ENCODE assay signal across 8 cellular contexts in the genomic region with DNA sequence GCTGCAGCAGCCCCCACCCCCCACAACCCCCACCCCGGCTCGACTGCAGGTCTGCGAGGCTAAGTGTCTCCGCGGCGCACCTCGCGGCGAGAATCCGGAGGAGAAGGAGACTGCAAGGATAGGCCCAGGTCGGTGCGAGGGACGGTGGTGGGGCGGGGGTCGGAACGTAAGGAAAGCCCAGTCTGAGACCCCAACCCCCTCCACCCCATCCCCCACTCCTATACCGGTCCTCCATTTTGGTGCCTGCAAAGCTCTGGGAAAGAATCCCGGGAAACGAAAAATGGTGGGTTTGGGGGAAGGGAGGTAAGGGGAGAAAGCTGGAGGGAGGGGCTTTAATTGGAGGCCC. TPM values are rescaled to one million over a fixed set of nuclear protein-coding genes. Genes with fewer than 3 reads are reported as not detected.
DNase-seq lines count a peak whose midpoint lies in the region; ATAC-seq and TF ChIP-seq lines count a peak whose summit lies in the region.

No MANE protein-coding gene starts in this region.

- no peaks in the 10 kb centered on the region for H3K27me3 ChIP-seq in Panc1 (ENCODE audit: control insufficient read depth, insufficient read depth, low read length)

- in situ Hi-C loops in Panc1 (cut with HindIII; ENCODE audit: low pct_unique_long_range_greater_than_20kb, low sequenced_read_pairs) = no loop called here

- no peaks in the 10 kb centered on the region for H3K9me3 ChIP-seq in Panc1 (ENCODE audit: control insufficient read depth, insufficient read depth, low read depth, low read length)
- H3K9me3 ChIP-seq in mucosa of descending colon = no peaks in the 10 kb centered on the region

- POLR2A ChIA-PET in Panc1 (lab: Charles Lee) = interaction anchor here (0.9 kb wide), 1 partner anchor 21 kb away, joined by 5 read pairs; the partner anchor contains the start of gene TCEAL9

- DNase-seq in NCI-H345 (lab: John Stamatoyannopoulos, UW) (peak; percentile 16), NCI-H345 treated with DMSO at 0.1 percent for 48 hours (lab: John Stamatoyannopoulos, UW; ENCODE audit: unreplicated experiment) (no peak), Panc1 (ENCODE audit: low read depth, low spot score) (no peak), ecto neural progenitor cell (ENCODE audit: low spot score) (peak; percentile 67), mucosa of descending colon (peak in 2 of 3 donors; percentile 10 to 35), medulla oblongata (ENCODE audit: extremely low spot score) (no peak), SKM-1 (lab: John Stamatoyannopoulos, UW; ENCODE audit: unreplicated experiment) (no peak), activated gamma-delta T cell (lab: John Stamatoyannopoulos, UW) (no peak)

- CTCF ChIA-PET in Panc1 (lab: Charles Lee) = interaction anchor here (0.6 to 0.7 kb wide), 2 partner anchors 19 to 166 kb away, joined by 4 read pairs; no protein-coding TSS in a partner anchor

- peaks cover 4% of the 10 kb centered on the region; the same call in 1 of the 2 replicates for H3K4me1 ChIP-seq in Panc1 (ENCODE audit: control insufficient read depth, insufficient read depth, low read length)
- H3K4me1 ChIP-seq in mucosa of descending colon (ENCODE audit: low read depth) = no peaks in the 10 kb centered on the region

- intact Hi-C loops in Panc1 (cut with micrococcal nuclease; ENCODE audit: unreplicated experiment) (no loop called here), mucosa of descending colon (cut with DNase I, micrococcal nuclease) (no loop called here)

- ATAC-seq in Panc1 = peak; percentile 49
- peak; percentile 51 for ATAC-seq in mucosa of descending colon

- TF ChIP-seq CTCF in Panc1 (IDR thresholded peaks at IDR 0.05) (no peak), mucosa of descending colon (IDR thresholded peaks at IDR 0.05) (no peak)

- peak overlapping the region; percentile 48; the same call in 1 of the 2 replicates for H3K27ac ChIP-seq in Panc1 (ENCODE audit: low read length)

- H3K4me3 ChIP-seq in Panc1 (ENCODE audit: low read depth in 2 of 2, low read length in 2 of 2) (peak overlapping the region; percentile 63 to 72), mucosa of descending colon (peak overlapping the region; percentile 24)

- no peaks in the 10 kb centered on the region; the same call in 1 of the 2 replicates for H3K36me3 ChIP-seq in Panc1 (ENCODE audit: control insufficient read depth, insufficient read depth, low read length)
- H3K36me3 ChIP-seq in mucosa of descending colon (ENCODE audit: low read depth) = no peaks in the 10 kb centered on the region

- BruUV-seq in Panc1 (replicated peaks; lab: Mats Ljungman, UMichigan) = no TSS peak

RNA-seq across cellular contexts. Expression of gene BEX3, which starts 0.6 kb away (rescaled TPM):
- total RNA-seq in Panc1 (2021; ENCODE audit: unreplicated experiment) (59.3 TPM), mucosa of descending colon (10 to 100 TPM; 21.5 to 74.1 (median 35.6) TPM)
- polyA plus RNA-seq in Panc1 (2012; ENCODE audit: insufficient read length) = 118 TPM

RNA-seq across cellular contexts. Expression of gene TCEAL9, which starts 20.6 kb away (rescaled TPM):
- total RNA-seq in Panc1 (2021; ENCODE audit: unreplicated experiment) (42.6 TPM), mucosa of descending colon (10 to 100 TPM; 20.9 to 29.6 (median 27.3) TPM)
- polyA plus RNA-seq in Panc1 (2012; ENCODE audit: insufficient read length) = 40.2 TPM

RNA-seq across cellular contexts. Expression of gene TCEAL7, which starts 46.9 kb away (rescaled TPM):
- total RNA-seq in Panc1 (2021; ENCODE audit: unreplicated experiment) (not detected), mucosa of descending colon (10 to 100 TPM in 1 of 3 donors, 1 to 10 TPM in 1, under 1 TPM in 1; 0.61 to 12.1 (median 2.2) TPM)
- not detected for polyA plus RNA-seq in Panc1 (2012; ENCODE audit: insufficient read length)

Comparison
In these comparisons a context has a peak if more than half of its experiments do, and no peak if none do; other contexts are left out.
1. DNase-seq: peak in NCI-H345 (single experiment), ecto neural progenitor cell (single experiment) and mucosa of descending colon (2 of 3); none in NCI-H345 treated with DMSO at 0.1 percent for 48 hours (single experiment), Panc1 (single experiment), medulla oblongata (single experiment), SKM-1 (single experiment) and activated gamma-delta T cell (single experiment).